8 cellular contexts compared by ENCODE assay signal in genomic region chr4:14177987-14178386, GRCh38.
DNase-seq lines count a peak whose midpoint lies in the region; ATAC-seq and TF ChIP-seq lines count a peak whose summit lies in the region.
"Had no signal": no experiment of that assay in that cellular context is flagged by ENCODE, and none has a peak within 500 bp of the region (broad histone marks: within the 10 kb centered on the region; RNA-seq: fewer than 3 reads in every experiment).

No MANE protein-coding gene starts in this region.

- DNase-seq in natural killer cell treated with Interleukin-12 subunit alpha and Interleukin-12 subunit beta and Interleukin-15 and Interleukin-18, amount 100 ng/mL, for 72 hours (ENCODE audit: low spot score): no peak
- DNase-seq in left ventricle myocardium inferior: no peak
- no peak for DNase-seq in stimulated activated CD4-positive, alpha-beta T cell treated with anti-CD3 and anti-CD28 coated beads, Interleukin-2, amount 100 ng/mL, for 24 hours
- no peak for DNase-seq in SKM-1 (lab: John Stamatoyannopoulos, UW; ENCODE audit: unreplicated experiment)
- DNase-seq: effector memory CD4-positive, alpha-beta T cell had no signal

- H3K4me3 Mint-ChIP-seq in natural killer cell treated with Interleukin-12 subunit alpha and Interleukin-12 subunit beta and Interleukin-15 and Interleukin-18, amount 100 ng/mL, for 72 hours: peak overlapping the region; percentile 14

- TF ChIP-seq CTCF in left ventricle myocardium inferior (IDR thresholded peaks at IDR 0.05; ENCODE audit: borderline replicate concordance): no peak

- H3K9me3 ChIP-seq in left ventricle myocardium inferior (replicated peaks): no peaks in the 10 kb centered on the region

- H3K27ac ChIP-seq in left ventricle myocardium inferior (replicated peaks): no peak overlapping the region

- H3K27ac Mint-ChIP-seq in natural killer cell treated with Interleukin-12 subunit alpha and Interleukin-12 subunit beta and Interleukin-15 and Interleukin-18, amount 100 ng/mL, for 72 hours: peak overlapping the region in 1 of 2 donors; percentile 75

- H3K27me3 Mint-ChIP-seq in natural killer cell treated with Interleukin-12 subunit alpha and Interleukin-12 subunit beta and Interleukin-15 and Interleukin-18, amount 100 ng/mL, for 72 hours: no peaks in the 10 kb centered on the region

- H3K36me3 Mint-ChIP-seq in natural killer cell treated with Interleukin-12 subunit alpha and Interleukin-12 subunit beta and Interleukin-15 and Interleukin-18, amount 100 ng/mL, for 72 hours: no peaks in the 10 kb centered on the region

- H3K4me1 ChIP-seq in left ventricle myocardium inferior: peaks cover 21% of the 10 kb centered on the region

- no peaks in the 10 kb centered on the region for H3K27me3 ChIP-seq in left ventricle myocardium inferior (ENCODE audit: low read depth)

- H3K9me3 Mint-ChIP-seq in natural killer cell treated with Interleukin-12 subunit alpha and Interleukin-12 subunit beta and Interleukin-15 and Interleukin-18, amount 100 ng/mL, for 72 hours: peaks cover 3% of the 10 kb centered on the region

- H3K4me3 ChIP-seq in left ventricle myocardium inferior: no peak overlapping the region

- H3K4me1 Mint-ChIP-seq in natural killer cell treated with Interleukin-12 subunit alpha and Interleukin-12 subunit beta and Interleukin-15 and Interleukin-18, amount 100 ng/mL, for 72 hours (ENCODE audit: low read depth in 2 of 2): peaks cover 9 to 17% of the 10 kb centered on the region in 2 donors

- ATAC-seq in GM18909 (IDR thresholded peaks at IDR 0.05; ENCODE audit: poor library complexity, unreplicated experiment) (peak; percentile 94), GM21786 (IDR thresholded peaks at IDR 0.05; ENCODE audit: unreplicated experiment) (peak; percentile 94), HG03575 (IDR thresholded peaks at IDR 0.05; ENCODE audit: extremely low read depth, insufficient number of reproducible peaks, low FRiP score, unreplicated experiment) (peak; percentile 89)
- ATAC-seq in natural killer cell treated with Interleukin-12 subunit alpha and Interleukin-12 subunit beta and Interleukin-15 and Interleukin-18, amount 100 ng/mL, for 72 hours: no peak

- intact Hi-C loops in left ventricle myocardium inferior (cut with micrococcal nuclease): no loop called here

- H3K36me3 ChIP-seq in left ventricle myocardium inferior: no peaks in the 10 kb centered on the region

Comparison
In these comparisons a context has a peak if more than half of its experiments do, and no peak if none do; other contexts are left out.
1. ATAC-seq: peak in GM18909 (single experiment), GM21786 (single experiment) and HG03575 (single experiment); none in natural killer cell treated with Interleukin-12 subunit alpha and Interleukin-12 subunit beta and Interleukin-15 and Interleukin-18, amount 100 ng/mL, for 72 hours (0 of 2).